12 cellular contexts compared by ENCODE assay signal in the genomic region with DNA sequence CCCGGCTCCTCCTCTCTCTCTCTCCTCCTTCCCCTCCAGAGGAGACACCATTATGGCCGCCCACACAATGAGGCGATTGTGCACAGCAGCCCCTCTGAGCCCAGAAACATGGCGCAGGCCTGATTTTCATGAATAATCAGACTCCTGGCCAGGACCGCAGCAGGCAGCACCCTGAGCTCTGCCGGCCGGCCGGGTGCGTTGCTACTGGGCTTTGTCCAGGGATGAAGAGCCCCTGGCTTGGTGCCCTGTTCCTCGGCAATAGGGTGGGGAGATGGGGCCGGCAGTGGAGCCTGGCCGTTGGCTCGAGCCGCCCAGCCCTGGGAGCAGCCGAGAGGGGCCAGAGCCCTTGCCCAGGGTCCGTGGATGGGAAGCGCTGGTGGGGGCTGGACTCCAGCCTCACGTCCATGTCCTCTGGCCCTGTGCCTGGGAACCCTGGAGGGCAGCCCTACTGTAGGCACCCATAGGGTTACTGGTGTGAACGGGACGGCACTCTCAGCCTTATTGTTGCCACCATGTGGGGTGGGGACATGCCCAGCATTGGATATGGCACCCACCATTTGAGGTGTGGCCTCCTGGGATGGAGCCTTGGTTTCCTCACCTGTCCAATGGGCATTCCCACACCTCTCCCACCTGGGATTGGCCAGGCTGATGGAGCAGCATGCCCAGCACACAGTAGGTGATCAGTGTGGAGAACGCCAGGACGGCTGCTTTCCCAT.
DNase-seq lines count a peak whose midpoint lies in the region; ATAC-seq and TF ChIP-seq lines count a peak whose summit lies in the region.
"Had no signal": no experiment of that assay in that cellular context is flagged by ENCODE, and none has a peak within 500 bp of the region (broad histone marks: within the 10 kb centered on the region; RNA-seq: fewer than 3 reads in every experiment).

No MANE protein-coding gene starts in this region.

- intact Hi-C loops in ascending aorta (cut with DNase I): loop anchor here (1.0 kb wide), 1 partner anchor 103 kb away; the partner anchor contains the start of gene SORCS2
- intact Hi-C loops in CD4-positive, alpha-beta T cell (cut with DNase I, micrococcal nuclease): no loop called here

- H3K4me1 Mint-ChIP-seq in CD4-positive, alpha-beta T cell (ENCODE audit: low read depth): no peaks in the 10 kb centered on the region
- no peaks in the 10 kb centered on the region for H3K4me1 Mint-ChIP-seq in T-helper 2 cell treated with Interferon-gamma antibody and Interleukin-4, amounts not matched to agents 5 μg/mL and 100 μg/mL, for 36 hours (ENCODE audit: low read depth)
- H3K4me1 Mint-ChIP-seq: CD14-positive monocyte had no signal

- no peak overlapping the region for H3K4me3 ChIP-seq in ascending aorta
- H3K4me3 ChIP-seq: skin epidermis had no signal

- no peaks in the 10 kb centered on the region for H3K9me3 ChIP-seq in ascending aorta
- H3K9me3 ChIP-seq in CD4-positive, alpha-beta T cell (ENCODE audit: control insufficient read depth, low read length): no peaks in the 10 kb centered on the region

- no peaks in the 10 kb centered on the region for H3K36me3 Mint-ChIP-seq in CD4-positive, alpha-beta T cell (ENCODE audit: low read depth)
- no peaks in the 10 kb centered on the region for H3K36me3 Mint-ChIP-seq in T-helper 2 cell treated with Interferon-gamma antibody and Interleukin-4, amounts not matched to agents 5 μg/mL and 100 μg/mL, for 36 hours (ENCODE audit: low read depth)
- H3K36me3 Mint-ChIP-seq: activated naive CD4-positive, alpha-beta T cell treated with anti-CD3 and anti-CD28 coated beads, Interleukin-2, amount 50 U/mL, for 72 hours; CD14-positive monocyte had no signal

- peak; percentile 17 for DNase-seq in NCI-H2029 (lab: John Stamatoyannopoulos, UW)
- peak; percentile 18 for DNase-seq in cerebellar cortex (ENCODE audit: low spot score)
- DNase-seq in iris pigment epithelial cell (ENCODE audit: low read depth): peak; percentile 10
- DNase-seq in substantia nigra (lab: John Stamatoyannopoulos, UW): peak; percentile 45 to 95 (median 86)
- DNase-seq in ascending aorta (ENCODE audit: low spot score in 2 of 2): no peak
- no peak for DNase-seq in germinal center (ENCODE audit: low spot score)
- no peak for DNase-seq in CD4-positive, alpha-beta T cell
- DNase-seq in T-helper 2 cell treated with Interferon-gamma antibody and Interleukin-4, amounts not matched to agents 5 μg/mL and 100 μg/mL, for 36 hours (ENCODE audit: low spot score): no peak
- DNase-seq: effector memory CD8-positive, alpha-beta T cell had no signal

- no peaks in the 10 kb centered on the region for H3K36me3 ChIP-seq in ascending aorta

- no peak for ATAC-seq in CD4-positive, alpha-beta T cell (ENCODE audit: poor library complexity)
- ATAC-seq: effector memory CD8-positive, alpha-beta T cell had no signal

- H3K4me3 Mint-ChIP-seq in CD4-positive, alpha-beta T cell: no peak overlapping the region
- H3K4me3 Mint-ChIP-seq in T-helper 2 cell treated with Interferon-gamma antibody and Interleukin-4, amounts not matched to agents 5 μg/mL and 100 μg/mL, for 36 hours: no peak overlapping the region
- H3K4me3 Mint-ChIP-seq: CD14-positive monocyte; effector memory CD8-positive, alpha-beta T cell had no signal

- CTCF ChIA-PET in CD4-positive, alpha-beta T cell (lab: Charles Lee): no interaction called here

- no peak for TF ChIP-seq CTCF in ascending aorta (IDR thresholded peaks at IDR 0.05)
- TF ChIP-seq CTCF in CD4-positive, alpha-beta T cell (IDR thresholded peaks at IDR 0.05): no peak

- H3K4me1 ChIP-seq in ascending aorta: no peaks in the 10 kb centered on the region

- peak overlapping the region; percentile 89 for H3K27ac ChIP-seq in substantia nigra (ENCODE audit: low read depth, low read length, poor library complexity, severe bottlenecking)
- no peak overlapping the region for H3K27ac ChIP-seq in ascending aorta
- no peak overlapping the region for H3K27ac ChIP-seq in CD4-positive, alpha-beta T cell (ENCODE audit: low read depth, low read length)
- H3K27ac ChIP-seq: skin epidermis had no signal

- no peaks in the 10 kb centered on the region for H3K27me3 ChIP-seq in ascending aorta
- no peaks in the 10 kb centered on the region for H3K27me3 ChIP-seq in CD4-positive, alpha-beta T cell (ENCODE audit: control insufficient read depth, insufficient read depth, low read length)

- peaks cover 20% of the 10 kb centered on the region for H3K27me3 Mint-ChIP-seq in CD4-positive, alpha-beta T cell
- no peaks in the 10 kb centered on the region for H3K27me3 Mint-ChIP-seq in T-helper 2 cell treated with Interferon-gamma antibody and Interleukin-4, amounts not matched to agents 5 μg/mL and 100 μg/mL, for 36 hours (ENCODE audit: low read depth)

- POLR2A ChIA-PET in CD4-positive, alpha-beta T cell (lab: Charles Lee): no interaction called here

- no peaks in the 10 kb centered on the region for H3K9me3 Mint-ChIP-seq in CD4-positive, alpha-beta T cell
- no peaks in the 10 kb centered on the region for H3K9me3 Mint-ChIP-seq in T-helper 2 cell treated with Interferon-gamma antibody and Interleukin-4, amounts not matched to agents 5 μg/mL and 100 μg/mL, for 36 hours
- H3K9me3 Mint-ChIP-seq: activated naive CD4-positive, alpha-beta T cell treated with anti-CD3 and anti-CD28 coated beads, Interleukin-2, amount 50 U/mL, for 72 hours; CD14-positive monocyte; effector memory CD8-positive, alpha-beta T cell had no signal

- no peak overlapping the region for H3K27ac Mint-ChIP-seq in CD4-positive, alpha-beta T cell
- no peak overlapping the region for H3K27ac Mint-ChIP-seq in T-helper 2 cell treated with Interferon-gamma antibody and Interleukin-4, amounts not matched to agents 5 μg/mL and 100 μg/mL, for 36 hours
- H3K27ac Mint-ChIP-seq: activated naive CD4-positive, alpha-beta T cell treated with anti-CD3 and anti-CD28 coated beads, Interleukin-2, amount 50 U/mL, for 72 hours; CD14-positive monocyte; effector memory CD8-positive, alpha-beta T cell had no signal

Comparison
In these comparisons a context has a peak if more than half of its experiments do, and no peak if none do; other contexts are left out.
1. DNase-seq: peak in NCI-H2029 (single experiment), cerebellar cortex (single experiment), iris pigment epithelial cell (single experiment) and substantia nigra (49 of 49); none in ascending aorta (0 of 2), germinal center (single experiment), CD4-positive, alpha-beta T cell (0 of 10) and T-helper 2 cell treated with Interferon-gamma antibody and Interleukin-4, amounts not matched to agents 5 μg/mL and 100 μg/mL, for 36 hours (single experiment).